In the genomic region with DNA sequence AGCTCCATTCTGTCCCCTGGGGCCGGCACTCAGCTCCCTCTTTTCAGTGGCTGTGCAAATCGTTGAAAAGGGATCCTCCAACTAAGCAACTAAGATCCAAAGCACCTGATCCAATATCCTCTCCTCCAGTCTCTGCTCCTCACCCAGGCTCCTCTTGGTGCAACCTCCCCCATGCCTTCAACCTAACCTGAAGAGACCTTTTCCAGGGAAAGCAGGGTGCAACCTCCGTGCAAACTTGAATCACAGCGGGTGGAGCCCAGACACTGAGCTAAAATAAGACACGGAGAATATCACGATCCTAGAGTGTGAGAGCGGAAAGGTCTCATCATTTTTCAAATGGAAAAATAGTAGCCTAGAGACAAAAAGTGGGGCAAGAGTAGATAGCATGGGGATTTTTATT, we compare ENCODE assay signal across 26 cellular contexts.
"Had no signal": no experiment of that assay in that cellular context is flagged by ENCODE, and none has a peak within 500 bp of the region (broad histone marks: within the 10 kb centered on the region; RNA-seq: fewer than 3 reads in every experiment).

No MANE protein-coding gene starts in this region.

- H3K27ac Mint-ChIP-seq: dendritic cell treated with granulocyte-macrophage colony-stimulating factor and Interleukin-4, amounts not matched to agents 40 ng/mL and 50 ng/mL, for 4 days; effector memory CD8-positive, alpha-beta T cell; endodermal cell; immature natural killer cell; mesothelial cell of epicardium; naive B cell had no signal

- H3K4me3 Mint-ChIP-seq: dendritic cell treated with granulocyte-macrophage colony-stimulating factor and Interleukin-4, amounts not matched to agents 40 ng/mL and 50 ng/mL, for 4 days; effector memory CD8-positive, alpha-beta T cell; endodermal cell; immature natural killer cell; mesothelial cell of epicardium; naive B cell had no signal

- H3K4me1 Mint-ChIP-seq: endodermal cell, immature natural killer cell, mesothelial cell of epicardium, naive B cell had no signal

- H3K36me3 Mint-ChIP-seq: immature natural killer cell, mesothelial cell of epicardium had no signal

- ATAC-seq: effector memory CD8-positive, alpha-beta T cell; esophagus mucosa; gastrocnemius medialis; heart left ventricle; left cardiac atrium; left lung; left ventricle myocardium superior; lower lobe of right lung; mucosa of descending colon had no signal

- DNase-seq: colonic mucosa; cortex of kidney; effector CD8-positive, alpha-beta T cell; effector memory CD8-positive, alpha-beta T cell; endodermal cell; erythroblast; esophagus squamous epithelium; foreskin fibroblast; foreskin melanocyte; gastrocnemius medialis; glutamatergic neuron; heart left ventricle; hypothalamus; immature natural killer cell; left cardiac atrium; left lung; left ventricle myocardium superior; lower lobe of right lung; mesenchymal stem cell; naive B cell had no signal

- H3K9me3 Mint-ChIP-seq: effector memory CD8-positive, alpha-beta T cell; endodermal cell; mesothelial cell of epicardium had no signal

- H3K27ac ChIP-seq: colonic mucosa, epithelial cell of prostate, esophagus squamous epithelium, gastrocnemius medialis, heart left ventricle, hepatocyte, left lung, lower lobe of right lung had no signal
